In the genomic region with DNA sequence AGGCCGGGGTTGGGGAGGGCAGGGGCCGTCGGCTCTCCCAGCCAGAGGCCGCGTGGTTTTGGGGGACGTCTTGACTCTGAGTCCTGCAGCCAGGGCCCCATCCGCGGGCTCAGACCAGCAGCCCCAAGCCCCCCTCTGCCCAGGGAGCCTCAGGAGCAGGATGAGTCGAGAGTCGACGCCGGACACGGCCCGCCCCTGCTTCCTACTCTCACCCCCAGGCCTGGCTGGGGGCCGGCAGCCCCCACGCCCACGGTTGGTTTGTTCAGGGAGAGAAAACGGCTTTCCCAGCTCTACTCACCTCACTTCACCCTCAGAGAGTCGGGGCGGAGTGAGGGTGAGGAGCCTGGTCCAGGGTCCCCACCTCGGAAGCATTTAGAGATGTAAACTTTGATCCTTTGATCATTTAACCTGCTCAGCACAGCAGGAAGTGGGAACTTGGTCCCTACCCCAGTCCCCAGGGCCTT, we compare ENCODE assay signal across 10 cellular contexts. TPM values are rescaled to one million over a fixed set of nuclear protein-coding genes. Genes with fewer than 3 reads are reported as not detected.
DNase-seq lines count a peak whose midpoint lies in the region; ATAC-seq and TF ChIP-seq lines count a peak whose summit lies in the region.
"Had no signal": no experiment of that assay in that cellular context is flagged by ENCODE, and none has a peak within 500 bp of the region (broad histone marks: within the 10 kb centered on the region; RNA-seq: fewer than 3 reads in every experiment).

No MANE protein-coding gene starts in this region.

- H3K4me1 Mint-ChIP-seq in brain = peaks cover 15% of the 10 kb centered on the region
- H3K4me1 Mint-ChIP-seq: activated naive CD4-positive, alpha-beta T cell treated with anti-CD3 and anti-CD28 coated beads, Interleukin-2, amount 50 U/mL, for 24 hours had no signal

- TF ChIP-seq POLR2A in upper lobe of left lung (IDR thresholded peaks at IDR 0.05) = no peak

- H4K8ac ChIP-seq in mesenchymal stem cell (ENCODE audit: low read length) = no peak overlapping the region

- no peak overlapping the region for H3K9ac ChIP-seq in mesenchymal stem cell (ENCODE audit: low read length)

- no peaks in the 10 kb centered on the region for H3K79me1 ChIP-seq in mesenchymal stem cell (replicated peaks; ENCODE audit: low read length, poor library complexity, severe bottlenecking)

- intact Hi-C loops in left cardiac atrium (cut with DNase I) = loop anchor here in 1 of 2 donors (10.0 kb wide), 1 partner anchor 178 kb away; no protein-coding TSS in a partner anchor

- no peaks in the 10 kb centered on the region for H3K36me3 ChIP-seq in cardiac muscle cell
- peaks cover 0 to 25% of the 10 kb centered on the region in 2 experiments for H3K36me3 ChIP-seq in mesenchymal stem cell (ENCODE audit: control insufficient read depth in 1 of 2, insufficient read depth in 2 of 2, low read depth in 1 of 2, low read length in 2 of 2)
- H3K36me3 ChIP-seq in upper lobe of left lung = no peaks in the 10 kb centered on the region

- TF ChIP-seq EP300 in upper lobe of left lung (IDR thresholded peaks at IDR 0.05) = no peak

- H3K27ac ChIP-seq in cardiac muscle cell = no peak overlapping the region
- H3K27ac ChIP-seq in mesenchymal stem cell (ENCODE audit: low read length, poor library complexity, severe bottlenecking) = no peak overlapping the region
- H3K27ac ChIP-seq in upper lobe of left lung = no peak overlapping the region

- ATAC-seq in left cardiac atrium = no peak
- no peak for ATAC-seq in upper lobe of left lung (ENCODE audit: low FRiP score in 2 of 2)
- ATAC-seq in HG03025 (IDR thresholded peaks at IDR 0.05; ENCODE audit: low FRiP score, unreplicated experiment) = no peak

- H3K23ac ChIP-seq in mesenchymal stem cell (ENCODE audit: low read length in 2 of 2) = peak overlapping the region in 1 of 2 experiments; percentile 19

- no peak overlapping the region for H3K18ac ChIP-seq in mesenchymal stem cell (ENCODE audit: low read depth in 1 of 2, low read length in 2 of 2)

- H3K27me3 Mint-ChIP-seq in brain = peaks cover 26% of the 10 kb centered on the region

- H3K36me3 Mint-ChIP-seq in brain = no peaks in the 10 kb centered on the region
- H3K36me3 Mint-ChIP-seq: activated naive CD4-positive, alpha-beta T cell treated with anti-CD3 and anti-CD28 coated beads, Interleukin-2, amount 50 U/mL, for 24 hours; immature natural killer cell had no signal

- H2BK120ac ChIP-seq in mesenchymal stem cell (ENCODE audit: low read depth, low read length) = no peak overlapping the region

- no peak overlapping the region for H2BK5ac ChIP-seq in mesenchymal stem cell (ENCODE audit: low read depth, low read length, poor library complexity, severe bottlenecking)

- H3K4me2 ChIP-seq in mesenchymal stem cell (ENCODE audit: low read length, poor library complexity, severe bottlenecking) = peak overlapping the region; percentile 96

- H3K14ac ChIP-seq in mesenchymal stem cell (ENCODE audit: low read length in 2 of 2) = no peak overlapping the region

- no peak overlapping the region for H2BK12ac ChIP-seq in mesenchymal stem cell (ENCODE audit: low read length in 2 of 2)

- H2AK5ac ChIP-seq in mesenchymal stem cell (ENCODE audit: low read length, severe bottlenecking) = no peak overlapping the region

- TF ChIP-seq CTCF in cardiac muscle cell (IDR thresholded peaks at IDR 0.05; ENCODE audit: low read depth, low read length) (no peak), brain (conservative IDR thresholded peaks at IDR 0.05) (no peak), upper lobe of left lung (IDR thresholded peaks at IDR 0.05) (no peak)

- no peaks in the 10 kb centered on the region for H3K9me3 Mint-ChIP-seq in brain
- H3K9me3 Mint-ChIP-seq: activated naive CD4-positive, alpha-beta T cell treated with anti-CD3 and anti-CD28 coated beads, Interleukin-2, amount 50 U/mL, for 24 hours; immature natural killer cell had no signal

- H3K4me3 ChIP-seq in cardiac muscle cell (peak overlapping the region; percentile 46), mesenchymal stem cell (ENCODE audit: insufficient read depth in 1 of 2, low read depth in 1 of 2, low read length in 2 of 2) (peak overlapping the region; percentile 61 to 67), upper lobe of left lung (peak overlapping the region in 3 of 4 donors; percentile 45 to 54 (median 52))

- no peak overlapping the region for H2AFZ ChIP-seq in mesenchymal stem cell (ENCODE audit: low read depth, low read length)

- H3K27ac Mint-ChIP-seq in brain = no peak overlapping the region
- H3K27ac Mint-ChIP-seq: activated naive CD4-positive, alpha-beta T cell treated with anti-CD3 and anti-CD28 coated beads, Interleukin-2, amount 50 U/mL, for 24 hours; immature natural killer cell had no signal

- DNase-seq in cardiac muscle cell (ENCODE audit: low read depth in 1 of 2, low spot score in 1 of 2) = no peak
- no peak for DNase-seq in left cardiac atrium
- no peak for DNase-seq in mesenchymal stem cell
- no peak for DNase-seq in upper lobe of left lung
- no peak for DNase-seq in NCI-H510A treated with DMSO at 0.1 percent for 48 hours (lab: John Stamatoyannopoulos, UW)
- no peak for DNase-seq in NCI-H774 (lab: John Stamatoyannopoulos, UW)

- H3K27me3 ChIP-seq in cardiac muscle cell (peaks cover 32% of the 10 kb centered on the region), mesenchymal stem cell (ENCODE audit: control insufficient read depth in 1 of 2, insufficient read depth in 1 of 2, low read length in 2 of 2) (peaks cover 6 to 22% of the 10 kb centered on the region in 2 experiments), upper lobe of left lung (peaks cover 0 to 20% (median 12%) of the 10 kb centered on the region in 4 donors)

- H2BK15ac ChIP-seq in mesenchymal stem cell (ENCODE audit: low read depth, poor library complexity, severe bottlenecking) = no peak overlapping the region

- H3K9me3 ChIP-seq in cardiac muscle cell (ENCODE audit: low read depth) = no peaks in the 10 kb centered on the region
- no peaks in the 10 kb centered on the region for H3K9me3 ChIP-seq in mesenchymal stem cell (ENCODE audit: control insufficient read depth, low read length)
- H3K9me3 ChIP-seq in upper lobe of left lung = no peaks in the 10 kb centered on the region

- peak overlapping the region; percentile 54 to 78 (median 74) for H3K4me3 Mint-ChIP-seq in brain

- WGBS in mesenchymal stem cell = 40% methylated on average over 21 of the region's 21 CpGs
- WGBS in upper lobe of left lung, 2 donors = 30 to 52% methylated on average over 3 to 14 of the region's 21 CpGs

- H3K4me1 ChIP-seq in cardiac muscle cell (ENCODE audit: low read depth) (no peaks in the 10 kb centered on the region), mesenchymal stem cell (ENCODE audit: control insufficient read depth, insufficient read depth, low read depth, low read length) (peaks cover 18% of the 10 kb centered on the region), upper lobe of left lung (peaks cover 7 to 18% (median 14%) of the 10 kb centered on the region in 4 donors)

- no peak overlapping the region for H3K4ac ChIP-seq in mesenchymal stem cell (ENCODE audit: low read depth in 1 of 2, low read length in 2 of 2)

- no peak overlapping the region for H4K91ac ChIP-seq in mesenchymal stem cell (ENCODE audit: low read length)

RNA-seq across cellular contexts. Expression of a gene that starts 6.9 kb away (rescaled TPM):
- 3.8 and 13.1 TPM in 2 replicates for total RNA-seq in cardiac muscle cell
- polyA plus RNA-seq in cardiac muscle cell = 1.2 and 2.3 TPM in 2 replicates
- 1 to 10 TPM in 1 of 2 donors, under 1 TPM in 1; 0.77 to 1.2 TPM for total RNA-seq in left cardiac atrium
- polyA plus RNA-seq in brain (ENCODE audit: insufficient read depth, low read depth, low replicate concordance) = 16.9 TPM
- 0.95 TPM for polyA plus RNA-seq in mesenchymal stem cell (2013, experiment 1 of 2)
- 0.90 TPM for polyA plus RNA-seq in mesenchymal stem cell (2013, experiment 2 of 2)
- total RNA-seq in upper lobe of left lung = 1 to 10 TPM in 3 of 6 donors, under 1 TPM in 3; 0.20 to 2.1 (median 1.0) TPM
- polyA plus RNA-seq: immature natural killer cell had no signal
